ENCODE assay signal across 22 cellular contexts in genomic region chr19:50007947-50008346, GRCh38. TPM values are rescaled to one million over a fixed set of nuclear protein-coding genes. Genes with fewer than 3 reads are reported as not detected.
"Had no signal": no experiment of that assay in that cellular context is flagged by ENCODE, and none has a peak within 500 bp of the region (broad histone marks: within the 10 kb centered on the region; RNA-seq: fewer than 3 reads in every experiment).

No MANE protein-coding gene starts in this region.

- H3K27ac ChIP-seq: KMS-11, SJSA1, SK-N-MC had no signal

- H3K9me3 ChIP-seq: SJSA1 had no signal

- DNase-seq: IMR-90, MV-4-11, NCI-H1048, NCI-H1105, NCI-H1417, NCI-H1436 treated with DMSO at 0.1 percent for 48 hours, NCI-H1694, NCI-H187 treated with DMSO at 0.1 percent for 48 hours, NCI-H2029 treated with DMSO at 0.1 percent for 48 hours, NCI-H2107, NCI-H2227 treated with DMSO at 0.1 percent for 48 hours, NCI-H510A, NCI-H524 treated with DMSO at 0.1 percent for 48 hours, NCI-H774, Right ventricle myocardium superior, SIG-M5 had no signal

- H3K4me3 ChIP-seq: SJSA1, SK-N-MC had no signal

- H3K27me3 ChIP-seq: SJSA1 had no signal

RNA-seq across cellular contexts. Expression of gene SIGLEC11, which starts 47.0 kb away (rescaled TPM):
- total RNA-seq: HepG2, HT1080, IMR-90, M059J, SJSA1 had no signal
